ENCODE assay signal across 1 cellular context in the genomic region with DNA sequence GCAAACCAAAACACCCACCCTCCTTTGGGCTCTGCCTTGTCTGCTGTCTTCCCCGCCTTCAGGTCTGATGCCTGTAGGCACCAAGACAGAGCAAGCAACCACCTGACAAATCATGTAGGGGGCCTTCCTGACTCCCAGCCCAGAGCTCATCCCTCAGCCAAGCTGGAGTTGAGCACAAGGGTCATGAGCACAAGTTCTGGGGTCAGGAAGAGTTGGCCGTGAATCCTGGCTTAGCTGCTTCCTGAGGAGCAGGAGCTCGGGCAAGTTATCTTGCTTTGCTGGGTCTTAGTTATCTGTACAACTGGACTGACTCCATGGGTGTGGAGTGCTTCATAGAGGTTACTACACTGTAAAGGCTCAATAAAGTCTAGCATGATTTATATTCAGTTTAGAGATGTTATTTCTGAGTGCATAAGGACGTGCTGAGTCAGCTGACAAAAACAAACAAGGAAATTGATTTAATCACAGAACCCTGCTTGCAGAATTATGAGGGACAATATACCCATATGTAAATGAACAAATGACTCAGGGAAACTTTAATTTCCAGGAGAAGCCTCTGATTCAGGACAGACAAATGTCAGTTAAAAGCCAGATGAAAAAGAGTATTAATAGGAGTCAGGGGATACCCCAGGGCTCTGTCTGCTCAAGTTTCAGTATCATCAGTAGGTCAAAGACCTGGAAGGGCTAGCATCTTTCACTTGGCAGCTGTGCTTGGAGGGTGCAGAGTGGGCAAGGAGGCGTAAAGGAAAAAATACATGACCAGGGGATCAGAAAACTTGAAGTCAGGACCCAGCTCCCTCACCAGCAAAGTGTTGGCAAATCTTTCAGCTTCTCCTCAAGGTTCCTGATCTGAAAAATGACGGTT.
TF ChIP-seq lines count a peak whose summit lies in the region.

No MANE protein-coding gene starts in this region.

TF ChIP-seq in HepG2, 621 proteins besides CTCF, POLR2A, EP300 and RAD21:
- TF ChIP-seq, protein P1, sequence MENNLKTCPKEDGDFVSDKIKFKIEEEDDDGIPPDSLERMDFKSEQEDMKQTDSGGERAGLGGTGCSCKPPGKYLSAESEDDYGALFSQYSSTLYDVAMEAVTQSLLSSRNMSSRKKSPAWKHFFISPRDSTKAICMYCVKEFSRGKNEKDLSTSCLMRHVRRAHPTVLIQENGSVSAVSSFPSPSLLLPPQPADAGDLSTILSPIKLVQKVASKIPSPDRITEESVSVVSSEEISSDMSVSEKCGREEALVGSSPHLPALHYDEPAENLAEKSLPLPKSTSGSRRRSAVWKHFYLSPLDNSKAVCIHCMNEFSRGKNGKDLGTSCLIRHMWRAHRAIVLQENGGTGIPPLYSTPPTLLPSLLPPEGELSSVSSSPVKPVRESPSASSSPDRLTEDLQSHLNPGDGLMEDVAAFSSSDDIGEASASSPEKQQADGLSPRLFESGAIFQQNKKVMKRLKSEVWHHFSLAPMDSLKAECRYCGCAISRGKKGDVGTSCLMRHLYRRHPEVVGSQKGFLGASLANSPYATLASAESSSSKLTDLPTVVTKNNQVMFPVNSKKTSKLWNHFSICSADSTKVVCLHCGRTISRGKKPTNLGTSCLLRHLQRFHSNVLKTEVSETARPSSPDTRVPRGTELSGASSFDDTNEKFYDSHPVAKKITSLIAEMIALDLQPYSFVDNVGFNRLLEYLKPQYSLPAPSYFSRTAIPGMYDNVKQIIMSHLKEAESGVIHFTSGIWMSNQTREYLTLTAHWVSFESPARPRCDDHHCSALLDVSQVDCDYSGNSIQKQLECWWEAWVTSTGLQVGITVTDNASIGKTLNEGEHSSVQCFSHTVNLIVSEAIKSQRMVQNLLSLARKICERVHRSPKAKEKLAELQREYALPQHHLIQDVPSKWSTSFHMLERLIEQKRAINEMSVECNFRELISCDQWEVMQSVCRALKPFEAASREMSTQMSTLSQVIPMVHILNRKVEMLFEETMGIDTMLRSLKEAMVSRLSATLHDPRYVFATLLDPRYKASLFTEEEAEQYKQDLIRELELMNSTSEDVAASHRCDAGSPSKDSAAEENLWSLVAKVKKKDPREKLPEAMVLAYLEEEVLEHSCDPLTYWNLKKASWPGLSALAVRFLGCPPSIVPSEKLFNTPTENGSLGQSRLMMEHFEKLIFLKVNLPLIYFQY (CRISPR knock-in tag; IDR thresholded peaks at IDR 0.05; ENCODE audit: borderline replicate concordance) = no peak
- TF ChIP-seq MAFK (conservative IDR thresholded peaks at IDR 0.05 in 1 of 2, IDR thresholded peaks at IDR 0.05 in 1 of 2; ENCODE audit: low read length in 2 of 2) (peak; percentile 42 to 45; a peak in 3 of 4 replicates), XRCC5 (optimal IDR thresholded peaks at IDR 0.05; ENCODE audit: low read length) (no peak), MATR3 (CRISPR knock-in tag; IDR thresholded peaks at IDR 0.05) (no peak), RFX3 (CRISPR knock-in tag; IDR thresholded peaks at IDR 0.05) (no peak), ZBTB39 (CRISPR knock-in tag; IDR thresholded peaks at IDR 0.05) (no peak), STAT6 (CRISPR knock-in tag; IDR thresholded peaks at IDR 0.05; ENCODE audit: borderline replicate concordance) (no peak), USF2 (IDR thresholded peaks at IDR 0.05; ENCODE audit: low read depth, low read length) (no peak), USF2 (CRISPR knock-in tag; IDR thresholded peaks at IDR 0.05; ENCODE audit: borderline replicate concordance) (no peak), MAFF (IDR thresholded peaks at IDR 0.05; ENCODE audit: low read depth, low read length) (peak; percentile 36; the same call in 1 of the 2 replicates), ZNF510 (CRISPR knock-in tag; IDR thresholded peaks at IDR 0.05; ENCODE audit: low read depth) (no peak)
- TF ChIP-seq, protein P2, sequence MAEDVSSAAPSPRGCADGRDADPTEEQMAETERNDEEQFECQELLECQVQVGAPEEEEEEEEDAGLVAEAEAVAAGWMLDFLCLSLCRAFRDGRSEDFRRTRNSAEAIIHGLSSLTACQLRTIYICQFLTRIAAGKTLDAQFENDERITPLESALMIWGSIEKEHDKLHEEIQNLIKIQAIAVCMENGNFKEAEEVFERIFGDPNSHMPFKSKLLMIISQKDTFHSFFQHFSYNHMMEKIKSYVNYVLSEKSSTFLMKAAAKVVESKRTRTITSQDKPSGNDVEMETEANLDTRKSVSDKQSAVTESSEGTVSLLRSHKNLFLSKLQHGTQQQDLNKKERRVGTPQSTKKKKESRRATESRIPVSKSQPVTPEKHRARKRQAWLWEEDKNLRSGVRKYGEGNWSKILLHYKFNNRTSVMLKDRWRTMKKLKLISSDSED (CRISPR knock-in tag; IDR thresholded peaks at IDR 0.05) = no peak
